ENCODE assay signal across 10 cellular contexts in the genomic region with DNA sequence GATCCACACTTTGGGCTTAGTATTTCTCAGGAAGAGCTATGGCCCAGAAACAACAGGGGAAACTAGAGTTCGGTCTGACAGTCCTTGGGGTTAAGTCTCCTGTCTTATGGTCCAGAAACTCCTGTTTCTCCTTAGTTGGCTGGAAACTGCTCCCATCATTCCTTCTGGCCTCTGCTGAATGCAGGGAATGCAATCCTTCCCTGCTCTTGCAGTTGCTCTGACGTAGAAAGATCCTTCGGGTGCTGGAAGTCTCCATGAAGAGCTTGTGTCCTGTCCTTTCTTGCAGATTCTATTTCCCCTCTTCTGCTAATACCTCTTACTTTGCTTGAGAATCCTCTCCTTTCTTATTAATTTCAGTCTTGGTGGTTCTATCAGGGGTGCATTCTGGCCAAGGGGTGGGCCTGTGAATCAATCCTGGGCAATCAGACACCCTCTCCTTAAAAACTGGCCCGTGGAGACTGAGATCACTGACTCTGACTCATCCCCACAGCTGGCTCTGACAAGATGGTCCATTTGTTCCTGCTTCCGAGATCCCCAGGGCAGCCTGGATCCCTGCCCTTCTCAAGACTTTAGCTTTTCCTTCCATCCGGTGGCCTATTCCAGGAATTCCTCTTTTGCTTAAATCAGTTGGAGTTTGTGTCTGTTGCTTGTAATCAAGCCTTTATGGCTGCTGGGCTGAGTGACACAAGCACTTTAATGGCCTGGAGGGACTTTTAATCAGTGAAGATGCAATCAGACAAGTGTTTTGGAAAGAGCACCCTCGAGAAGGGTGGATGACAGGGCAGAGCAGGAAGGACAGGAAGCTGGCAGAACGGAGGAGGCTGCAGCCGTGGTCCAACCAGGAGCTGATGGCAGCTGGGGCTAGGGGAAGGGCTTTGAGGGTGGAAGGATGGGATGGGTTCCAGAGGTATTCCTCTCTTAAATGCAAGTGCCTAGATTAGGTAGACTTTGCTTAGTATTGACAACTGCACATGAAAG. TPM values are rescaled to one million over a fixed set of nuclear protein-coding genes. Genes with fewer than 3 reads are reported as not detected.
DNase-seq lines count a peak whose midpoint lies in the region; ATAC-seq and TF ChIP-seq lines count a peak whose summit lies in the region.
"Had no signal": no experiment of that assay in that cellular context is flagged by ENCODE, and none has a peak within 500 bp of the region (broad histone marks: within the 10 kb centered on the region; RNA-seq: fewer than 3 reads in every experiment).

No MANE protein-coding gene starts in this region.

- TF ChIP-seq CTCF in mammary epithelial cell (conservative IDR thresholded peaks at IDR 0.05 in 1 of 2, IDR thresholded peaks at IDR 0.05 in 1 of 2; ENCODE audit: extremely low read depth in 1 of 2, insufficient read depth in 1 of 2, low read depth in 1 of 2, low read length in 2 of 2) (no peak), endothelial cell (IDR thresholded peaks at IDR 0.05; ENCODE audit: unreplicated experiment) (no peak)

- H3K27ac Mint-ChIP-seq in endothelial cell (ENCODE audit: unreplicated experiment): no peak overlapping the region
- H3K27ac Mint-ChIP-seq in stimulated activated naive CD8-positive, alpha-beta T cell treated with anti-CD3 and anti-CD28 coated beads, Interleukin-15, amount 100 ng/mL, for 72 hours: no peak overlapping the region

- H3K27me3 Mint-ChIP-seq in endothelial cell (ENCODE audit: unreplicated experiment): no peaks in the 10 kb centered on the region
- H3K27me3 Mint-ChIP-seq in stimulated activated naive CD8-positive, alpha-beta T cell treated with anti-CD3 and anti-CD28 coated beads, Interleukin-15, amount 100 ng/mL, for 72 hours: peaks cover 65% of the 10 kb centered on the region

- no peak overlapping the region for H3K27ac ChIP-seq in mammary epithelial cell (ENCODE audit: insufficient read depth, low read depth, low read length)

- no peaks in the 10 kb centered on the region for H3K9me3 Mint-ChIP-seq in endothelial cell (ENCODE audit: unreplicated experiment)
- H3K9me3 Mint-ChIP-seq in stimulated activated naive CD8-positive, alpha-beta T cell treated with anti-CD3 and anti-CD28 coated beads, Interleukin-15, amount 100 ng/mL, for 72 hours: peaks cover 5 to 7% of the 10 kb centered on the region in 2 donors

- no peaks in the 10 kb centered on the region for H3K27me3 ChIP-seq in mammary epithelial cell (ENCODE audit: insufficient read depth, low read length)

- in situ Hi-C loops in mammary epithelial cell (cut with MboI; ENCODE audit: low sequenced_read_pairs in 2 of 2): no loop called here

- intact Hi-C loops in mammary epithelial cell (cut with micrococcal nuclease) (no loop called here), left ventricle myocardium superior (cut with micrococcal nuclease) (no loop called here)

- H3K4me3 ChIP-seq in mammary epithelial cell (replicated peaks in 1 of 3; ENCODE audit: insufficient read depth in 1 of 3, low read depth in 2 of 3, low read length in 3 of 3): no peak overlapping the region
- no peak overlapping the region for H3K4me3 ChIP-seq in skeletal muscle cell (ENCODE audit: low read depth, low read length)

- DNase-seq in HCEC 1CT: peak; percentile 86
- peak; percentile 48 for DNase-seq in mammary epithelial cell
- DNase-seq in left ventricle myocardium superior: peak; percentile 72
- DNase-seq in skeletal muscle cell (ENCODE audit: low read depth): peak; percentile 77
- no peak for DNase-seq in medulla oblongata (ENCODE audit: extremely low spot score)
- DNase-seq in endothelial cell (ENCODE audit: low spot score): no peak
- DNase-seq in T-helper 9 cell: no peak
- DNase-seq in stimulated activated naive CD8-positive, alpha-beta T cell treated with anti-CD3 and anti-CD28 coated beads, Interleukin-15, amount 100 ng/mL, for 72 hours: no peak
- DNase-seq: kidney, MV-4-11 had no signal

- H3K9ac ChIP-seq in mammary epithelial cell (ENCODE audit: insufficient read depth, low read length): no peak overlapping the region

- H3K4me1 Mint-ChIP-seq in endothelial cell (ENCODE audit: unreplicated experiment): peaks cover 5% of the 10 kb centered on the region
- H3K4me1 Mint-ChIP-seq in stimulated activated naive CD8-positive, alpha-beta T cell treated with anti-CD3 and anti-CD28 coated beads, Interleukin-15, amount 100 ng/mL, for 72 hours: peaks cover 8% of the 10 kb centered on the region

- H3K9me3 ChIP-seq in mammary epithelial cell (replicated peaks; ENCODE audit: insufficient read depth, low read length): no peaks in the 10 kb centered on the region

- no peaks in the 10 kb centered on the region for H3K79me2 ChIP-seq in mammary epithelial cell (ENCODE audit: insufficient read depth, low read length)

- H3K4me2 ChIP-seq in mammary epithelial cell (ENCODE audit: insufficient read depth, low read depth, low read length): peak overlapping the region; percentile 10

- H4K20me1 ChIP-seq in mammary epithelial cell (ENCODE audit: insufficient read depth, low read length): no peaks in the 10 kb centered on the region

- H3K36me3 ChIP-seq in mammary epithelial cell (ENCODE audit: insufficient read depth, low read length): no peaks in the 10 kb centered on the region

- H3K4me1 ChIP-seq in mammary epithelial cell (ENCODE audit: insufficient read depth, low read length): peaks cover 25% of the 10 kb centered on the region

- 37% methylated on average over 8 of the region's 9 CpGs for WGBS in mammary epithelial cell (ENCODE audit: low coverage, missing lambda C conversion rate)

- no TSS peak for BruUV-seq in mammary epithelial cell (replicated peaks; lab: Mats Ljungman, UMichigan)

- no peak overlapping the region for H3K4me3 Mint-ChIP-seq in endothelial cell (ENCODE audit: unreplicated experiment)
- no peak overlapping the region for H3K4me3 Mint-ChIP-seq in stimulated activated naive CD8-positive, alpha-beta T cell treated with anti-CD3 and anti-CD28 coated beads, Interleukin-15, amount 100 ng/mL, for 72 hours

- H3K36me3 Mint-ChIP-seq in endothelial cell (ENCODE audit: low read depth, unreplicated experiment): peaks cover 3% of the 10 kb centered on the region

- ATAC-seq in left ventricle myocardium superior: peak; percentile 96
- ATAC-seq in stimulated activated naive CD8-positive, alpha-beta T cell treated with anti-CD3 and anti-CD28 coated beads, Interleukin-15, amount 100 ng/mL, for 72 hours: no peak

- peak overlapping the region; percentile 27 for H2AFZ ChIP-seq in mammary epithelial cell (ENCODE audit: low read depth, low read length)

- dilution Hi-C loops in mammary epithelial cell (cut with HindIII; ENCODE audit: low sequenced_read_pairs): loop anchor here (5.0 kb wide), 1 partner anchor 53 kb away; no protein-coding TSS in a partner anchor

- CTCF ChIA-PET in mammary epithelial cell (lab: Charles Lee; ENCODE audit: low non-redundant PET): no interaction called here

RNA-seq across cellular contexts. Expression of a gene that starts 23.7 kb away (rescaled TPM):
- total RNA-seq in mammary epithelial cell (10 to 100 TPM in 1 of 2 donors, 1 to 10 TPM in 1; 3.7 to 14.8 TPM), left ventricle myocardium superior (3.4 TPM), endothelial cell (ENCODE audit: unreplicated experiment) (33.4 TPM)
- 21.7 TPM for polyA plus RNA-seq in mammary epithelial cell
- 37.3 TPM for polyA minus RNA-seq in mammary epithelial cell

Comparison
In these comparisons a context has a peak if more than half of its experiments do, and no peak if none do; other contexts are left out.
1. DNase-seq: peak in HCEC 1CT (single experiment), mammary epithelial cell (single experiment), left ventricle myocardium superior (single experiment) and skeletal muscle cell (single experiment); none in medulla oblongata (single experiment), endothelial cell (single experiment), T-helper 9 cell (single experiment) and stimulated activated naive CD8-positive, alpha-beta T cell treated with anti-CD3 and anti-CD28 coated beads, Interleukin-15, amount 100 ng/mL, for 72 hours (0 of 2).